Comparison of ENCODE assay signal across 9 cellular contexts in the genomic region with DNA sequence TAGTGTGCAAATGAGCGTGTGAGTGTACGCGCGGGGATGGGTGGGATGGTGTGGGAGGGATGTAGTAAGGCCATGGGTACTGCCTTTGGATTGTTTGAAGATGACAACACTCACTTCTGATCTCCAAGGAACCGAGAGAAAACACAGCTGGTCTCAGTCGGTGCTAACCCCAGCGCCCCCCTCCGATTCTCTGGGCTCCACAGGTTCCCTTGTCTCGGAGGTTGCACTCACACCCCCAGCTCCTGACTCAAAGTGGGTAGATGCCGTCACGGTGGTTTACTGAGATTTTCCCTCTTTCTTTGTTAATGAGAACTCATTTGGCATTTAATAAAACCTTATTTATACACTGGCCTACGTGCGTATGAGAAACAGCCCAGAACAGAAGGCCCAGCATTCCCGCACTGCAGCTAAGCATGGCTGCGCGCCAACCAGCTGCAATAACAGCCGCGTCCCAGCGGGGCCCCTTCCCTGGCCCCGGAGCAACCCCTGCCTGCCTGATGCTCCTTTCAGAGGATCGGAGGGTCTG. TPM values are rescaled to one million over a fixed set of nuclear protein-coding genes. Genes with fewer than 3 reads are reported as not detected.
A peak's percentile ranks its signal among the peaks of the same experiment; 100 is the strongest.
DNase-seq lines count a peak whose midpoint lies in the region; ATAC-seq and TF ChIP-seq lines count a peak whose summit lies in the region.
"Had no signal": no experiment of that assay in that cellular context is flagged by ENCODE, and none has a peak within 500 bp of the region (broad histone marks: within the 10 kb centered on the region; RNA-seq: fewer than 3 reads in every experiment).

No MANE protein-coding gene starts in this region.

- TF ChIP-seq CTCF in BJ (IDR thresholded peaks at IDR 0.05; ENCODE audit: insufficient read depth, low read depth, low read length) = no peak
- TF ChIP-seq CTCF in right atrium auricular region (IDR thresholded peaks at IDR 0.05) = no peak

- H3K27me3 ChIP-seq in BJ (ENCODE audit: control insufficient read depth, insufficient read depth, low read length) = no peaks in the 10 kb centered on the region
- H3K27me3 ChIP-seq in right atrium auricular region = no peaks in the 10 kb centered on the region

- H3K4me1 ChIP-seq in right atrium auricular region = peaks cover 0 to 60% of the 10 kb centered on the region in 2 donors

- POLR2A ChIA-PET in BJ (lab: Charles Lee) = interaction anchor here (0.5 kb wide), 1 partner anchor 604 kb away, joined by 4 read pairs; no protein-coding TSS in a partner anchor

- intact Hi-C loops in posterior vena cava (cut with DNase I) = no loop called here

- peak; percentile 70 for DNase-seq in BJ (ENCODE audit: low read depth)
- peak in 37 of 58 donors; percentile 14 to 76 (median 33) for DNase-seq in anterior cingulate cortex (lab: John Stamatoyannopoulos, UW)
- DNase-seq in right atrium auricular region (ENCODE audit: low spot score) = peak; percentile 91
- peak; percentile 94 for DNase-seq in posterior vena cava (ENCODE audit: low spot score)
- no peak for DNase-seq in stimulated activated CD4-positive, alpha-beta T cell treated with anti-CD3 and anti-CD28 coated beads, Interleukin-12 subunit alpha, Interleukin-12 subunit beta, amount 100 ng/mL, for 4 hours
- no peak for DNase-seq in activated T-cell treated with anti-CD3 and anti-CD28 coated beads for 4 hours
- DNase-seq: GOT3 had no signal

- H3K36me3 ChIP-seq in BJ (ENCODE audit: control insufficient read depth, insufficient read depth, low read length) = no peaks in the 10 kb centered on the region
- no peaks in the 10 kb centered on the region for H3K36me3 ChIP-seq in right atrium auricular region

- CTCF ChIA-PET in BJ (lab: Yijun Ruan, JAX) = interaction anchor here (0.7 to 1.9 kb wide), 7 partner anchors 10 to 239 kb away, joined by 3 to 6 read pairs (median 4); no protein-coding TSS in a partner anchor

- ATAC-seq in GM19395 (IDR thresholded peaks at IDR 0.05; ENCODE audit: unreplicated experiment) (no peak), GM21528 (IDR thresholded peaks at IDR 0.05; ENCODE audit: low FRiP score, unreplicated experiment) (no peak)

- peak overlapping the region; percentile 62 to 83 for H3K27ac ChIP-seq in right atrium auricular region

- no peaks in the 10 kb centered on the region for H3K9me3 ChIP-seq in right atrium auricular region

- H3K4me3 ChIP-seq in BJ (ENCODE audit: low read depth, low read length) (no peak overlapping the region), right atrium auricular region (no peak overlapping the region)

RNA-seq across cellular contexts. Expression of gene ABCA4, which starts 25.8 kb away (rescaled TPM):
- 0.22 and 0.25 TPM in 2 replicates for polyA plus RNA-seq in BJ (2011; rRNA removed)
- 0.28 and 0.82 TPM in 2 replicates for polyA minus RNA-seq in BJ (2011; rRNA and poly(A)+ RNA removed)
- total RNA-seq in right atrium auricular region (under 1 TPM in 1 of 2 donors, not detected in 1; 0.51 TPM), posterior vena cava (under 1 TPM; 0.33 to 0.42 TPM)

Comparison
In these comparisons a context has a peak if more than half of its experiments do, and no peak if none do; other contexts are left out.
1. DNase-seq: peak in BJ (single experiment), anterior cingulate cortex (37 of 58), right atrium auricular region (single experiment) and posterior vena cava (single experiment); none in stimulated activated CD4-positive, alpha-beta T cell treated with anti-CD3 and anti-CD28 coated beads, Interleukin-12 subunit alpha, Interleukin-12 subunit beta, amount 100 ng/mL, for 4 hours (single experiment) and activated T-cell treated with anti-CD3 and anti-CD28 coated beads for 4 hours (single experiment).